ENCODE assay signal across 8 cellular contexts in the genomic region with DNA sequence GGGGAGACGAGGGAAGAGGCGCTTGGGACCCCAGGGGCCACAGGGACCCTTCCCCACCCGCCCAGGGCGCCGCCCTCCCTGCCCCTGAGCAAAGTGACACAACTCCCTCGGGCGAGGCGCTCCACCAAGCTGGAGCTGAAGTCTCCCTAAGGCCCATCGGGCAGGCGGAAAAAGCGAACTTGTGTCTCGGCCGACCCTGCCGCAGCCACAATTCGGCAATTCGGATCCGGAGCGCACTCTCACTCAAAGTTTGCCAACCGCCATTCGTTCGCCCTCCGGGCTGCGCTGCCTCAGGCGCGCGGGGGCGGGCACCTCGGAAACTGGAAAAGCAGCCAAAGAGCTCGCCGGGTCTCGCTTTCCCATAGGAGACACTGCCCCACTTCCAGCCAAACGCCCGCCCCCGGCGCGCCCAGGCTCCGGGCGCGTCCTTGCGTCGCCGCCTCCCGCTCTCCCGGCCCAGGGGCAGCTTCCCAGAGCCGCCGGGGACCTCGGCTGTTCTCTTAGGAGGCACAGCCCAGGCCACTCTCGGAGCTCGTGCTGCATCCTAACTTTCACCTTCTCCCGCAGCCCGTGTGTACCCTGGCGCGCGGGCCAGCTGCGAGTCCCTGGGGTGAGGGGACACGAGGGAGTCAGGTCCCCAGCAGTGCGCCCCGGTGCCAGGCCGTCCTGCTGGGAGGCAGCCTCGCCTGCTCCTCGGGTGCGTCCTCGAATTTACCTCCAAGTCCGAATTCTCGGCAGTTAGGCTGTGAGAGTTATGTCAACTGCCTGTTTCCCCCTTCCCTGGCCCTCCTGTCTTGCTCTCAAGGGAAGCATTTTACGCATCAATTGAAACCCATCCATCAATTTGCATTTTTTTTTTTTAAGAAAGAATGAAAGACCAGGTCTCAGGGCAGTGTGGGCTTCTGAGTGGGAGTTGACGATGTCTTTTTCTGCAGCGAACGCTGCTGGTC. TPM values are rescaled to one million over a fixed set of nuclear protein-coding genes. Genes with fewer than 3 reads are reported as not detected.
DNase-seq lines count a peak whose midpoint lies in the region; ATAC-seq and TF ChIP-seq lines count a peak whose summit lies in the region.

No MANE protein-coding gene starts in this region.

- H3K27ac Mint-ChIP-seq in natural killer cell treated with Interleukin-12 subunit alpha and Interleukin-12 subunit beta and Interleukin-15 and Interleukin-18, amount 100 ng/mL, for 72 hours, result no peak overlapping the region

- H3K9me3 Mint-ChIP-seq in activated T-cell treated with anti-CD3 and anti-CD28 coated beads, Interleukin-2, amount 50 U/mL, for 4 hours, result no peaks in the 10 kb centered on the region
- no peaks in the 10 kb centered on the region for H3K9me3 Mint-ChIP-seq in natural killer cell treated with Interleukin-12 subunit alpha and Interleukin-12 subunit beta and Interleukin-15 and Interleukin-18, amount 100 ng/mL, for 72 hours

- H3K4me3 Mint-ChIP-seq in activated T-cell treated with anti-CD3 and anti-CD28 coated beads, Interleukin-2, amount 50 U/mL, for 4 hours, result peak overlapping the region; percentile 68
- peak overlapping the region; percentile 68 for H3K4me3 Mint-ChIP-seq in natural killer cell treated with Interleukin-12 subunit alpha and Interleukin-12 subunit beta and Interleukin-15 and Interleukin-18, amount 100 ng/mL, for 72 hours

- no peak for TF ChIP-seq CTCF in GM13976 (IDR thresholded peaks at IDR 0.05; ENCODE audit: borderline replicate concordance, control extremely low read depth, extremely low read depth, insufficient read depth, missing control alignments)
- no peak for TF ChIP-seq CTCF in fibroblast of villous mesenchyme (IDR thresholded peaks at IDR 0.05; ENCODE audit: insufficient read depth, low read depth, low read length)

- in situ Hi-C loops in ACHN (cut with HindIII; ENCODE audit: low pct_ligation_motif_present, low pct_unique_long_range_greater_than_20kb, low sequenced_read_pairs), result no loop called here
- in situ Hi-C loops in GM13976 (cut with MboI; ENCODE audit: low sequenced_read_pairs, unreplicated experiment), result no loop called here

- peaks cover 31% of the 10 kb centered on the region for H3K4me1 Mint-ChIP-seq in activated T-cell treated with anti-CD3 and anti-CD28 coated beads, Interleukin-2, amount 50 U/mL, for 4 hours (ENCODE audit: low read depth)
- H3K4me1 Mint-ChIP-seq in natural killer cell treated with Interleukin-12 subunit alpha and Interleukin-12 subunit beta and Interleukin-15 and Interleukin-18, amount 100 ng/mL, for 72 hours (ENCODE audit: low read depth in 2 of 2), result peaks cover 5 to 15% of the 10 kb centered on the region in 2 donors

- no peaks in the 10 kb centered on the region for H3K36me3 Mint-ChIP-seq in activated T-cell treated with anti-CD3 and anti-CD28 coated beads, Interleukin-2, amount 50 U/mL, for 4 hours (ENCODE audit: insufficient read depth)
- H3K36me3 Mint-ChIP-seq in natural killer cell treated with Interleukin-12 subunit alpha and Interleukin-12 subunit beta and Interleukin-15 and Interleukin-18, amount 100 ng/mL, for 72 hours, result no peaks in the 10 kb centered on the region

- ATAC-seq in activated T-cell treated with anti-CD3 and anti-CD28 coated beads, Interleukin-2, amount 50 U/mL, for 4 hours, result no peak
- ATAC-seq in natural killer cell treated with Interleukin-12 subunit alpha and Interleukin-12 subunit beta and Interleukin-15 and Interleukin-18, amount 100 ng/mL, for 72 hours, result no peak
- no peak for ATAC-seq in HG03025 (IDR thresholded peaks at IDR 0.05; ENCODE audit: low FRiP score, unreplicated experiment)

- DNase-seq in ACHN (peak; percentile 74), GM13976 (ENCODE audit: low spot score) (peak; percentile 54), NCI-H1694 treated with DMSO at 0.1 percent for 48 hours (lab: John Stamatoyannopoulos, UW) (peak; percentile 24), fibroblast of villous mesenchyme (ENCODE audit: low read depth) (peak; percentile 71), KG1 (lab: John Stamatoyannopoulos, UW) (no peak)
- DNase-seq in activated T-cell treated with anti-CD3 and anti-CD28 coated beads, Interleukin-2, amount 50 U/mL, for 4 hours, result no peak
- no peak for DNase-seq in natural killer cell treated with Interleukin-12 subunit alpha and Interleukin-12 subunit beta and Interleukin-15 and Interleukin-18, amount 100 ng/mL, for 72 hours (ENCODE audit: low spot score)

- peaks cover 47% of the 10 kb centered on the region for H3K27me3 Mint-ChIP-seq in activated T-cell treated with anti-CD3 and anti-CD28 coated beads, Interleukin-2, amount 50 U/mL, for 4 hours (ENCODE audit: low read depth)
- peaks cover 25 to 36% of the 10 kb centered on the region in 2 donors for H3K27me3 Mint-ChIP-seq in natural killer cell treated with Interleukin-12 subunit alpha and Interleukin-12 subunit beta and Interleukin-15 and Interleukin-18, amount 100 ng/mL, for 72 hours

- H3K4me3 ChIP-seq in fibroblast of villous mesenchyme (ENCODE audit: low read depth, low read length), result peak overlapping the region; percentile 73

RNA-seq across cellular contexts. Expression of a gene that starts 1.4 kb away (rescaled TPM):
- total RNA-seq in activated T-cell treated with anti-CD3 and anti-CD28 coated beads, Interleukin-2, amount 50 U/mL, for 4 hours, result 1 to 10 TPM; 2.6 to 3.7 (median 3.3) TPM
- total RNA-seq in fibroblast of villous mesenchyme, result 13.9 and 18.6 TPM in 2 replicates
- total RNA-seq in natural killer cell treated with Interleukin-12 subunit alpha and Interleukin-12 subunit beta and Interleukin-15 and Interleukin-18, amount 100 ng/mL, for 72 hours, result 1 to 10 TPM; 4.0 to 4.5 TPM

Comparison
In these comparisons a context has a peak if more than half of its experiments do, and no peak if none do; other contexts are left out.
1. DNase-seq: peak in ACHN (single experiment), GM13976 (single experiment), NCI-H1694 treated with DMSO at 0.1 percent for 48 hours (single experiment) and fibroblast of villous mesenchyme (single experiment); none in activated T-cell treated with anti-CD3 and anti-CD28 coated beads, Interleukin-2, amount 50 U/mL, for 4 hours (single experiment), natural killer cell treated with Interleukin-12 subunit alpha and Interleukin-12 subunit beta and Interleukin-15 and Interleukin-18, amount 100 ng/mL, for 72 hours (single experiment) and KG1 (single experiment).